17 cellular contexts compared by ENCODE assay signal in the genomic region with DNA sequence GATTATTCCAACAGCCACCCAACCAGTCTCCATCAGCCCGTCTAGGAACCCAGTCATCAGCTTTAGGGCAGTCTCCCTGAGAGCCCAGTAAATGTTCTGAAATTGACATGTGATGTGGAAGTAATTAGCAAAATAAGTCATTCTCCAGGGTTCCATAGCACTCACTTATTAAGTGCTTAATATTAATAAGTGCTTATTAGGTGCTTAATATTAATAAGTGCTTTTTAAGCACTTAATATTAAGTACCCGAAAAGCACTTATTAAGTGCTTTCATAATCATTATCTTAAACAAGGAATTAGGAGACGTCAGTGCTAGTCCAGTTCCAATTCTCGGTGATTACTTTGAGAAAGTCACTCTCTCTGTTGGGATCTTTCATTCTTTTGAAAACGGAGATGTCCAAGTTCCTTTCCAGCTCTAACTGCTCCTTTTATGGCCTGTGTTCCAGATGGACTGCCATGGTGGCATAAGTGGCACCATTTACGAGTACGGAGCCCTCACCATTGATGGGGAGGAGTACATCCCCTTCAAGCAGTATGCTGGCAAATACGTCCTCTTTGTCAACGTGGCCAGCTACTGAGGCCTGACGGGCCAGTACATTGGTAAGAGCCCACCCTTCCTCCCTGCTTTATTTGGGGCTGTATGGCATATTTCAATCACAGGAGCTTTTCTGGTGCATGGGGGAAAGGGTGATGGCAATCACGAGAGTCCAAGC. TPM values are rescaled to one million over a fixed set of nuclear protein-coding genes. Genes with fewer than 3 reads are reported as not detected.
A peak's percentile ranks its signal among the peaks of the same experiment; 100 is the strongest.
DNase-seq lines count a peak whose midpoint lies in the region; ATAC-seq and TF ChIP-seq lines count a peak whose summit lies in the region.
"Had no signal": no experiment of that assay in that cellular context is flagged by ENCODE, and none has a peak within 500 bp of the region (broad histone marks: within the 10 kb centered on the region; RNA-seq: fewer than 3 reads in every experiment).

No MANE protein-coding gene starts in this region.

- TF ChIP-seq CTCF in ascending aorta (IDR thresholded peaks at IDR 0.05) (no peak), right lobe of liver (IDR thresholded peaks at IDR 0.05) (no peak), osteoblast (IDR thresholded peaks at IDR 0.05; ENCODE audit: extremely low read depth, low read depth, low read length) (no peak)

- no peak overlapping the region for H2AFZ ChIP-seq in osteoblast (ENCODE audit: low read length)

- H3K4me1 ChIP-seq in ascending aorta: peaks cover 26 to 41% of the 10 kb centered on the region in 2 donors
- H3K4me1 ChIP-seq in right lobe of liver: peaks cover 0 to 48% (median 18%) of the 10 kb centered on the region in 4 donors
- H3K4me1 ChIP-seq in subcutaneous abdominal adipose tissue (ENCODE audit: control insufficient read depth in 5 of 5, insufficient read depth in 5 of 5, low read length in 5 of 5): peaks cover 47 to 98% (median 93%) of the 10 kb centered on the region in 5 donors
- H3K4me1 ChIP-seq in osteoblast (ENCODE audit: insufficient read depth, low read length): peaks cover 36% of the 10 kb centered on the region

- no peaks in the 10 kb centered on the region for H4K20me1 ChIP-seq in osteoblast (ENCODE audit: insufficient read depth, low read length)

- H3K9me3 ChIP-seq in ascending aorta: no peaks in the 10 kb centered on the region
- H3K9me3 ChIP-seq in right lobe of liver: no peaks in the 10 kb centered on the region
- H3K9me3 ChIP-seq in subcutaneous abdominal adipose tissue (ENCODE audit: control insufficient read depth in 5 of 5, low read length in 5 of 5): no peaks in the 10 kb centered on the region
- H3K9me3 ChIP-seq in osteoblast (ENCODE audit: low read depth, low read length): no peaks in the 10 kb centered on the region
- H3K9me3 ChIP-seq: pancreas had no signal

- peaks cover 46 to 47% of the 10 kb centered on the region in 2 donors for H3K36me3 ChIP-seq in ascending aorta
- peaks cover 0 to 49% (median 27%) of the 10 kb centered on the region in 4 donors for H3K36me3 ChIP-seq in right lobe of liver
- H3K36me3 ChIP-seq in subcutaneous abdominal adipose tissue (ENCODE audit: control insufficient read depth in 5 of 5, insufficient read depth in 5 of 5, low read length in 5 of 5): peaks cover 0 to 69% (median 59%) of the 10 kb centered on the region in 5 donors
- H3K36me3 ChIP-seq in osteoblast (ENCODE audit: insufficient read depth, low read length): peaks cover 11% of the 10 kb centered on the region

- peak; percentile 5 for TF ChIP-seq POLR2A in GM18951 (IDR thresholded peaks at IDR 0.05; ENCODE audit: extremely low read depth, insufficient read depth, insufficient read length)
- no peak for TF ChIP-seq POLR2A in right lobe of liver (IDR thresholded peaks at IDR 0.05)

- H3K27me3 ChIP-seq in ascending aorta (no peaks in the 10 kb centered on the region), right lobe of liver (no peaks in the 10 kb centered on the region), subcutaneous abdominal adipose tissue (ENCODE audit: control insufficient read depth in 5 of 5, insufficient read depth in 4 of 5, low read length in 5 of 5) (no peaks in the 10 kb centered on the region), osteoblast (ENCODE audit: insufficient read depth, low read length) (no peaks in the 10 kb centered on the region)
- H3K27me3 ChIP-seq: pancreas had no signal

- no peak for DNase-seq in ascending aorta (ENCODE audit: low spot score in 2 of 2)
- no peak for DNase-seq in right lobe of liver
- no peak for DNase-seq in retina
- no peak for DNase-seq in hypothalamus (lab: John Stamatoyannopoulos, UW)
- no peak for DNase-seq in osteoblast (ENCODE audit: insufficient read length, low spot score, missing footprints)
- DNase-seq: activated CD4-positive, alpha-beta T cell treated with anti-CD3 and anti-CD28 coated beads for 1 hour; activated CD8-positive, alpha-beta memory T cell treated with anti-CD3 and anti-CD28 coated beads, Interleukin-2, amount 10 ng/mL, durations not matched to agents 7 days and 5 days; activated effector memory CD4-positive, alpha-beta T cell treated with anti-CD3 and anti-CD28 coated beads, Interleukin-2, amount 50 U/mL, for 16 hours; CD8-positive, alpha-beta T cell; DND-41; endodermal cell; NCI-H2227 treated with DMSO at 0.1 percent for 48 hours; pancreas had no signal

- intact Hi-C loops in ascending aorta (cut with DNase I) (loop anchor here (5.0 kb wide), 2 partner anchors 57 to 243 kb away; a partner anchor contains a TSS), right lobe of liver (cut with DNase I) (no loop called here)

- peak overlapping the region in 4 of 5 donors; percentile 29 to 89 (median 56) for H3K9ac ChIP-seq in subcutaneous abdominal adipose tissue (ENCODE audit: low read length in 5 of 5)

- no peak overlapping the region for H3K4me2 ChIP-seq in osteoblast (ENCODE audit: insufficient read depth, low read length)

- no peaks in the 10 kb centered on the region for H3K79me2 ChIP-seq in osteoblast (ENCODE audit: insufficient read depth, low read length)

- in situ Hi-C loops in GM18951 (cut with MboI; ENCODE audit: low sequenced_read_pairs, unreplicated experiment): no loop called here

- ATAC-seq in right lobe of liver (no peak), HG03457 (IDR thresholded peaks at IDR 0.05; ENCODE audit: unreplicated experiment) (no peak)
- ATAC-seq: activated CD8-positive, alpha-beta memory T cell treated with anti-CD3 and anti-CD28 coated beads, Interleukin-2, amount 10 ng/mL, durations not matched to agents 7 days and 5 days; CD8-positive, alpha-beta T cell; Panc1; pancreas had no signal

- 79% methylated on average over 11 of the region's 11 CpGs for WGBS in right lobe of liver (ENCODE audit: insufficient coverage, low coverage, low lambda C conversion rate, missing lambda C conversion rate)

- H3K27ac ChIP-seq in ascending aorta (peak overlapping the region; percentile 91 to 93), right lobe of liver (peak overlapping the region; percentile 96 to 98 (median 97)), subcutaneous abdominal adipose tissue (ENCODE audit: low read depth, low read length) (peak overlapping the region; percentile 98), osteoblast (ENCODE audit: low read depth, low read length) (no peak overlapping the region)

- H3K4me3 ChIP-seq in ascending aorta (peak overlapping the region in 1 of 2 donors; percentile 87), right lobe of liver (no peak overlapping the region), subcutaneous abdominal adipose tissue (ENCODE audit: low read depth in 1 of 5, low read length in 5 of 5) (peak overlapping the region; percentile 42 to 93 (median 86)), osteoblast (ENCODE audit: insufficient read depth, low read length) (no peak overlapping the region)
- H3K4me3 ChIP-seq: pancreas had no signal

RNA-seq across cellular contexts. Expression of a gene that starts 4.7 kb away (rescaled TPM):
- total RNA-seq in ascending aorta (2,056 TPM), right lobe of liver (100 to 1,000 TPM; 192 to 869 (median 343) TPM), osteoblast (8.8 and 9.8 TPM in 2 replicates)
- total RNA-seq: activated CD8-positive, alpha-beta memory T cell treated with anti-CD3 and anti-CD28 coated beads, Interleukin-2, amount 10 ng/mL, durations not matched to agents 7 days and 5 days; CD8-positive, alpha-beta T cell had no signal

RNA-seq across cellular contexts. Expression of a gene that starts 55.8 kb away (rescaled TPM):
- 54.6 TPM for total RNA-seq in ascending aorta
- 100 to 1,000 TPM in 1 of 6 experiments, 10 to 100 TPM in 5; 70.1 to 155 (median 79.1) TPM for total RNA-seq in right lobe of liver
- 66.3 and 85.8 TPM in 2 replicates for total RNA-seq in osteoblast

Comparison
In these comparisons a context has a peak if more than half of its experiments do, and no peak if none do; other contexts are left out.
1. H3K4me3 ChIP-seq: peak in subcutaneous abdominal adipose tissue (5 of 5); none in right lobe of liver (0 of 3) and osteoblast (single experiment).
2. RNA of a gene that starts 4.7 kb away (total RNA-seq): 2,056 TPM in ascending aorta (single experiment) and 192 to 869 TPM in right lobe of liver; 8.8 to 9.8 TPM in osteoblast; every median in the first group is over 10 times any median in the second.